In genomic region chr19:11496391-11497163, GRCh38 we compare ENCODE assay signal across 1 cellular context.
TF ChIP-seq lines count a peak whose summit lies in the region.

No MANE protein-coding gene starts in this region.

TF ChIP-seq in K562, 482 proteins besides CTCF, POLR2A, EP300 and RAD21 (continued from another document and continues in another):
- TF ChIP-seq, protein P1, sequence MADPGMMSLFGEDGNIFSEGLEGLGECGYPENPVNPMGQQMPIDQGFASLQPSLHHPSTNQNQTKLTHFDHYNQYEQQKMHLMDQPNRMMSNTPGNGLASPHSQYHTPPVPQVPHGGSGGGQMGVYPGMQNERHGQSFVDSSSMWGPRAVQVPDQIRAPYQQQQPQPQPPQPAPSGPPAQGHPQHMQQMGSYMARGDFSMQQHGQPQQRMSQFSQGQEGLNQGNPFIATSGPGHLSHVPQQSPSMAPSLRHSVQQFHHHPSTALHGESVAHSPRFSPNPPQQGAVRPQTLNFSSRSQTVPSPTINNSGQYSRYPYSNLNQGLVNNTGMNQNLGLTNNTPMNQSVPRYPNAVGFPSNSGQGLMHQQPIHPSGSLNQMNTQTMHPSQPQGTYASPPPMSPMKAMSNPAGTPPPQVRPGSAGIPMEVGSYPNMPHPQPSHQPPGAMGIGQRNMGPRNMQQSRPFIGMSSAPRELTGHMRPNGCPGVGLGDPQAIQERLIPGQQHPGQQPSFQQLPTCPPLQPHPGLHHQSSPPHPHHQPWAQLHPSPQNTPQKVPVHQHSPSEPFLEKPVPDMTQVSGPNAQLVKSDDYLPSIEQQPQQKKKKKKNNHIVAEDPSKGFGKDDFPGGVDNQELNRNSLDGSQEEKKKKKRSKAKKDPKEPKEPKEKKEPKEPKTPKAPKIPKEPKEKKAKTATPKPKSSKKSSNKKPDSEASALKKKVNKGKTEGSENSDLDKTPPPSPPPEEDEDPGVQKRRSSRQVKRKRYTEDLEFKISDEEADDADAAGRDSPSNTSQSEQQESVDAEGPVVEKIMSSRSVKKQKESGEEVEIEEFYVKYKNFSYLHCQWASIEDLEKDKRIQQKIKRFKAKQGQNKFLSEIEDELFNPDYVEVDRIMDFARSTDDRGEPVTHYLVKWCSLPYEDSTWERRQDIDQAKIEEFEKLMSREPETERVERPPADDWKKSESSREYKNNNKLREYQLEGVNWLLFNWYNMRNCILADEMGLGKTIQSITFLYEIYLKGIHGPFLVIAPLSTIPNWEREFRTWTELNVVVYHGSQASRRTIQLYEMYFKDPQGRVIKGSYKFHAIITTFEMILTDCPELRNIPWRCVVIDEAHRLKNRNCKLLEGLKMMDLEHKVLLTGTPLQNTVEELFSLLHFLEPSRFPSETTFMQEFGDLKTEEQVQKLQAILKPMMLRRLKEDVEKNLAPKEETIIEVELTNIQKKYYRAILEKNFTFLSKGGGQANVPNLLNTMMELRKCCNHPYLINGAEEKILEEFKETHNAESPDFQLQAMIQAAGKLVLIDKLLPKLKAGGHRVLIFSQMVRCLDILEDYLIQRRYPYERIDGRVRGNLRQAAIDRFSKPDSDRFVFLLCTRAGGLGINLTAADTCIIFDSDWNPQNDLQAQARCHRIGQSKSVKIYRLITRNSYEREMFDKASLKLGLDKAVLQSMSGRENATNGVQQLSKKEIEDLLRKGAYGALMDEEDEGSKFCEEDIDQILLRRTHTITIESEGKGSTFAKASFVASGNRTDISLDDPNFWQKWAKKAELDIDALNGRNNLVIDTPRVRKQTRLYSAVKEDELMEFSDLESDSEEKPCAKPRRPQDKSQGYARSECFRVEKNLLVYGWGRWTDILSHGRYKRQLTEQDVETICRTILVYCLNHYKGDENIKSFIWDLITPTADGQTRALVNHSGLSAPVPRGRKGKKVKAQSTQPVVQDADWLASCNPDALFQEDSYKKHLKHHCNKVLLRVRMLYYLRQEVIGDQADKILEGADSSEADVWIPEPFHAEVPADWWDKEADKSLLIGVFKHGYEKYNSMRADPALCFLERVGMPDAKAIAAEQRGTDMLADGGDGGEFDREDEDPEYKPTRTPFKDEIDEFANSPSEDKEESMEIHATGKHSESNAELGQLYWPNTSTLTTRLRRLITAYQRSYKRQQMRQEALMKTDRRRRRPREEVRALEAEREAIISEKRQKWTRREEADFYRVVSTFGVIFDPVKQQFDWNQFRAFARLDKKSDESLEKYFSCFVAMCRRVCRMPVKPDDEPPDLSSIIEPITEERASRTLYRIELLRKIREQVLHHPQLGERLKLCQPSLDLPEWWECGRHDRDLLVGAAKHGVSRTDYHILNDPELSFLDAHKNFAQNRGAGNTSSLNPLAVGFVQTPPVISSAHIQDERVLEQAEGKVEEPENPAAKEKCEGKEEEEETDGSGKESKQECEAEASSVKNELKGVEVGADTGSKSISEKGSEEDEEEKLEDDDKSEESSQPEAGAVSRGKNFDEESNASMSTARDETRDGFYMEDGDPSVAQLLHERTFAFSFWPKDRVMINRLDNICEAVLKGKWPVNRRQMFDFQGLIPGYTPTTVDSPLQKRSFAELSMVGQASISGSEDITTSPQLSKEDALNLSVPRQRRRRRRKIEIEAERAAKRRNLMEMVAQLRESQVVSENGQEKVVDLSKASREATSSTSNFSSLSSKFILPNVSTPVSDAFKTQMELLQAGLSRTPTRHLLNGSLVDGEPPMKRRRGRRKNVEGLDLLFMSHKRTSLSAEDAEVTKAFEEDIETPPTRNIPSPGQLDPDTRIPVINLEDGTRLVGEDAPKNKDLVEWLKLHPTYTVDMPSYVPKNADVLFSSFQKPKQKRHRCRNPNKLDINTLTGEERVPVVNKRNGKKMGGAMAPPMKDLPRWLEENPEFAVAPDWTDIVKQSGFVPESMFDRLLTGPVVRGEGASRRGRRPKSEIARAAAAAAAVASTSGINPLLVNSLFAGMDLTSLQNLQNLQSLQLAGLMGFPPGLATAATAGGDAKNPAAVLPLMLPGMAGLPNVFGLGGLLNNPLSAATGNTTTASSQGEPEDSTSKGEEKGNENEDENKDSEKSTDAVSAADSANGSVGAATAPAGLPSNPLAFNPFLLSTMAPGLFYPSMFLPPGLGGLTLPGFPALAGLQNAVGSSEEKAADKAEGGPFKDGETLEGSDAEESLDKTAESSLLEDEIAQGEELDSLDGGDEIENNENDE (IDR thresholded peaks at IDR 0.05; ENCODE audit: low read depth, low read length), result no peak
- no peak for TF ChIP-seq FOXJ2 (tag; IDR thresholded peaks at IDR 0.05)
- TF ChIP-seq CBFB (CRISPR knock-in tag; IDR thresholded peaks at IDR 0.05), result no peak
- TF ChIP-seq, protein P2, sequence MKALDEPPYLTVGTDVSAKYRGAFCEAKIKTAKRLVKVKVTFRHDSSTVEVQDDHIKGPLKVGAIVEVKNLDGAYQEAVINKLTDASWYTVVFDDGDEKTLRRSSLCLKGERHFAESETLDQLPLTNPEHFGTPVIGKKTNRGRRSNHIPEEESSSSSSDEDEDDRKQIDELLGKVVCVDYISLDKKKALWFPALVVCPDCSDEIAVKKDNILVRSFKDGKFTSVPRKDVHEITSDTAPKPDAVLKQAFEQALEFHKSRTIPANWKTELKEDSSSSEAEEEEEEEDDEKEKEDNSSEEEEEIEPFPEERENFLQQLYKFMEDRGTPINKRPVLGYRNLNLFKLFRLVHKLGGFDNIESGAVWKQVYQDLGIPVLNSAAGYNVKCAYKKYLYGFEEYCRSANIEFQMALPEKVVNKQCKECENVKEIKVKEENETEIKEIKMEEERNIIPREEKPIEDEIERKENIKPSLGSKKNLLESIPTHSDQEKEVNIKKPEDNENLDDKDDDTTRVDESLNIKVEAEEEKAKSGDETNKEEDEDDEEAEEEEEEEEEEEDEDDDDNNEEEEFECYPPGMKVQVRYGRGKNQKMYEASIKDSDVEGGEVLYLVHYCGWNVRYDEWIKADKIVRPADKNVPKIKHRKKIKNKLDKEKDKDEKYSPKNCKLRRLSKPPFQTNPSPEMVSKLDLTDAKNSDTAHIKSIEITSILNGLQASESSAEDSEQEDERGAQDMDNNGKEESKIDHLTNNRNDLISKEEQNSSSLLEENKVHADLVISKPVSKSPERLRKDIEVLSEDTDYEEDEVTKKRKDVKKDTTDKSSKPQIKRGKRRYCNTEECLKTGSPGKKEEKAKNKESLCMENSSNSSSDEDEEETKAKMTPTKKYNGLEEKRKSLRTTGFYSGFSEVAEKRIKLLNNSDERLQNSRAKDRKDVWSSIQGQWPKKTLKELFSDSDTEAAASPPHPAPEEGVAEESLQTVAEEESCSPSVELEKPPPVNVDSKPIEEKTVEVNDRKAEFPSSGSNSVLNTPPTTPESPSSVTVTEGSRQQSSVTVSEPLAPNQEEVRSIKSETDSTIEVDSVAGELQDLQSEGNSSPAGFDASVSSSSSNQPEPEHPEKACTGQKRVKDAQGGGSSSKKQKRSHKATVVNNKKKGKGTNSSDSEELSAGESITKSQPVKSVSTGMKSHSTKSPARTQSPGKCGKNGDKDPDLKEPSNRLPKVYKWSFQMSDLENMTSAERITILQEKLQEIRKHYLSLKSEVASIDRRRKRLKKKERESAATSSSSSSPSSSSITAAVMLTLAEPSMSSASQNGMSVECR (CRISPR knock-in tag; IDR thresholded peaks at IDR 0.05), result no peak
- TF ChIP-seq, protein P3, sequence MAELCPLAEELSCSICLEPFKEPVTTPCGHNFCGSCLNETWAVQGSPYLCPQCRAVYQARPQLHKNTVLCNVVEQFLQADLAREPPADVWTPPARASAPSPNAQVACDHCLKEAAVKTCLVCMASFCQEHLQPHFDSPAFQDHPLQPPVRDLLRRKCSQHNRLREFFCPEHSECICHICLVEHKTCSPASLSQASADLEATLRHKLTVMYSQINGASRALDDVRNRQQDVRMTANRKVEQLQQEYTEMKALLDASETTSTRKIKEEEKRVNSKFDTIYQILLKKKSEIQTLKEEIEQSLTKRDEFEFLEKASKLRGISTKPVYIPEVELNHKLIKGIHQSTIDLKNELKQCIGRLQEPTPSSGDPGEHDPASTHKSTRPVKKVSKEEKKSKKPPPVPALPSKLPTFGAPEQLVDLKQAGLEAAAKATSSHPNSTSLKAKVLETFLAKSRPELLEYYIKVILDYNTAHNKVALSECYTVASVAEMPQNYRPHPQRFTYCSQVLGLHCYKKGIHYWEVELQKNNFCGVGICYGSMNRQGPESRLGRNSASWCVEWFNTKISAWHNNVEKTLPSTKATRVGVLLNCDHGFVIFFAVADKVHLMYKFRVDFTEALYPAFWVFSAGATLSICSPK (IDR thresholded peaks at IDR 0.05; ENCODE audit: borderline replicate concordance), result no peak
- TF ChIP-seq CBX2 (IDR thresholded peaks at IDR 0.05; ENCODE audit: insufficient read depth, low read length, poor library complexity, severe bottlenecking), result no peak
- no peak for TF ChIP-seq AFF1 (IDR thresholded peaks at IDR 0.05; ENCODE audit: low read depth in 1 of 2, partially characterized antibody in 2 of 2)
- no peak for TF ChIP-seq GTF2E2 (tag; IDR thresholded peaks at IDR 0.05)
- no peak for TF ChIP-seq MYNN (IDR thresholded peaks at IDR 0.05)
- TF ChIP-seq MYNN (CRISPR knock-in tag; IDR thresholded peaks at IDR 0.05), result no peak
- no peak for TF ChIP-seq PPARD (CRISPR knock-in tag; IDR thresholded peaks at IDR 0.05)
- no peak for TF ChIP-seq TCF3 (CRISPR knock-in tag; IDR thresholded peaks at IDR 0.05)
- TF ChIP-seq ZNF212 (CRISPR knock-in tag; IDR thresholded peaks at IDR 0.05), result no peak
- TF ChIP-seq ZNF174 (CRISPR knock-in tag; IDR thresholded peaks at IDR 0.05), result no peak
- TF ChIP-seq, protein P4, sequence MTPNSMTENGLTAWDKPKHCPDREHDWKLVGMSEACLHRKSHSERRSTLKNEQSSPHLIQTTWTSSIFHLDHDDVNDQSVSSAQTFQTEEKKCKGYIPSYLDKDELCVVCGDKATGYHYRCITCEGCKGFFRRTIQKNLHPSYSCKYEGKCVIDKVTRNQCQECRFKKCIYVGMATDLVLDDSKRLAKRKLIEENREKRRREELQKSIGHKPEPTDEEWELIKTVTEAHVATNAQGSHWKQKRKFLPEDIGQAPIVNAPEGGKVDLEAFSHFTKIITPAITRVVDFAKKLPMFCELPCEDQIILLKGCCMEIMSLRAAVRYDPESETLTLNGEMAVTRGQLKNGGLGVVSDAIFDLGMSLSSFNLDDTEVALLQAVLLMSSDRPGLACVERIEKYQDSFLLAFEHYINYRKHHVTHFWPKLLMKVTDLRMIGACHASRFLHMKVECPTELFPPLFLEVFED (CRISPR knock-in tag; conservative IDR thresholded peaks at IDR 0.05), result no peak
- TF ChIP-seq, protein P5, sequence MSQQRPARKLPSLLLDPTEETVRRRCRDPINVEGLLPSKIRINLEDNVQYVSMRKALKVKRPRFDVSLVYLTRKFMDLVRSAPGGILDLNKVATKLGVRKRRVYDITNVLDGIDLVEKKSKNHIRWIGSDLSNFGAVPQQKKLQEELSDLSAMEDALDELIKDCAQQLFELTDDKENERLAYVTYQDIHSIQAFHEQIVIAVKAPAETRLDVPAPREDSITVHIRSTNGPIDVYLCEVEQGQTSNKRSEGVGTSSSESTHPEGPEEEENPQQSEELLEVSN (IDR thresholded peaks at IDR 0.05; ENCODE audit: borderline replicate concordance in 1 of 2, extremely low read depth in 1 of 2, insufficient read depth in 1 of 2, insufficient read length in 1 of 2, low read depth in 1 of 2, low read length in 1 of 2, poor library complexity in 1 of 2, severe bottlenecking in 1 of 2), result peak; percentile 32 to 70
- TF ChIP-seq MCM2 (IDR thresholded peaks at IDR 0.05; ENCODE audit: low read depth), result no peak
- no peak for TF ChIP-seq NEUROD1 (IDR thresholded peaks at IDR 0.05; ENCODE audit: borderline replicate concordance, low read depth, low read length, partially characterized antibody)
- TF ChIP-seq CBFA2T3 (IDR thresholded peaks at IDR 0.05), result peak; percentile 15; the same call in 1 of the 2 replicates
- no peak for TF ChIP-seq TEAD2 (tag; IDR thresholded peaks at IDR 0.05)
- no peak for TF ChIP-seq NRF1 (conservative IDR thresholded peaks at IDR 0.05 in 1 of 2, IDR thresholded peaks at IDR 0.05 in 1 of 2)
- TF ChIP-seq TAF9B (IDR thresholded peaks at IDR 0.05; ENCODE audit: partially characterized antibody), result no peak
- TF ChIP-seq HINFP (tag; conservative IDR thresholded peaks at IDR 0.05; ENCODE audit: low read depth), result no peak
- no peak for TF ChIP-seq GTF2F1 (IDR thresholded peaks at IDR 0.05; ENCODE audit: low read depth, low read length)
- TF ChIP-seq MTF1 (CRISPR knock-in tag; IDR thresholded peaks at IDR 0.05; ENCODE audit: borderline replicate concordance), result no peak
- TF ChIP-seq, protein P6, sequence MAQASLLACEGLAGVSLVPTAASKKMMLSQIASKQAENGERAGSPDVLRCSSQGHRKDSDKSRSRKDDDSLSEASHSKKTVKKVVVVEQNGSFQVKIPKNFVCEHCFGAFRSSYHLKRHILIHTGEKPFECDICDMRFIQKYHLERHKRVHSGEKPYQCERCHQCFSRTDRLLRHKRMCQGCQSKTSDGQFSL (CRISPR knock-in tag; IDR thresholded peaks at IDR 0.05), result 0 out of 2 replicates have a peak, but pooled peaks have one; percentile 34
- TF ChIP-seq, protein P6 (tag; IDR thresholded peaks at IDR 0.05), result no peak
- no peak for TF ChIP-seq ZNF311 (CRISPR knock-in tag; IDR thresholded peaks at IDR 0.05)
- no peak for TF ChIP-seq TEAD1 (CRISPR knock-in tag; IDR thresholded peaks at IDR 0.05)
